In genomic region chr3:52636673-52637072, GRCh38 we compare ENCODE assay signal across 15 cellular contexts. TPM values are rescaled to one million over a fixed set of nuclear protein-coding genes. Genes with fewer than 3 reads are reported as not detected.
DNase-seq lines count a peak whose midpoint lies in the region; ATAC-seq, FAIRE-seq and TF ChIP-seq lines count a peak whose summit lies in the region.
"Had no signal": no experiment of that assay in that cellular context is flagged by ENCODE, and none has a peak within 500 bp of the region (broad histone marks: within the 10 kb centered on the region; RNA-seq: fewer than 3 reads in every experiment).

No MANE protein-coding gene starts in this region.

- H3K27me3 Mint-ChIP-seq in activated naive CD8-positive, alpha-beta T cell treated with anti-CD3 and anti-CD28 coated beads, Interleukin-2, amount 50 U/mL, for 24 hours = no peaks in the 10 kb centered on the region
- H3K27me3 Mint-ChIP-seq: CD4-positive, alpha-beta memory T cell; central memory CD8-positive, alpha-beta T cell had no signal

- no peaks in the 10 kb centered on the region for H3K9me3 Mint-ChIP-seq in activated naive CD8-positive, alpha-beta T cell treated with anti-CD3 and anti-CD28 coated beads, Interleukin-2, amount 50 U/mL, for 24 hours
- H3K9me3 Mint-ChIP-seq: activated naive CD4-positive, alpha-beta T cell treated with anti-CD3 and anti-CD28 coated beads for 36 hours; CD4-positive, alpha-beta memory T cell; central memory CD8-positive, alpha-beta T cell had no signal

- H3K4me3 Mint-ChIP-seq in activated naive CD8-positive, alpha-beta T cell treated with anti-CD3 and anti-CD28 coated beads, Interleukin-2, amount 50 U/mL, for 24 hours = no peak overlapping the region
- H3K4me3 Mint-ChIP-seq: activated naive CD4-positive, alpha-beta T cell treated with anti-CD3 and anti-CD28 coated beads for 36 hours; CD4-positive, alpha-beta memory T cell; central memory CD8-positive, alpha-beta T cell had no signal

- H3K4me3 ChIP-seq in mesendoderm (ENCODE audit: low read length) = no peak overlapping the region
- H3K4me3 ChIP-seq: thoracic aorta had no signal

- H3K9ac ChIP-seq in mesendoderm (ENCODE audit: low read length) = no peak overlapping the region

- H3K36me3 ChIP-seq in mesendoderm (ENCODE audit: control insufficient read depth, insufficient read depth, low read length) = no peaks in the 10 kb centered on the region

- no peak overlapping the region for H2AK5ac ChIP-seq in mesendoderm (ENCODE audit: low read length)

- H3K36me3 Mint-ChIP-seq in activated naive CD8-positive, alpha-beta T cell treated with anti-CD3 and anti-CD28 coated beads, Interleukin-2, amount 50 U/mL, for 24 hours (ENCODE audit: low read depth) = peaks cover 31% of the 10 kb centered on the region

- H3K27ac ChIP-seq in mesendoderm (ENCODE audit: low read depth, low read length) = no peak overlapping the region
- H3K27ac ChIP-seq: neutrophil, thoracic aorta had no signal

- ATAC-seq in SK-N-SH treated with all-trans-retinoic acid at 6 μM for 48 hours (peak; percentile 61), GM19324 (IDR thresholded peaks at IDR 0.05; ENCODE audit: low FRiP score, unreplicated experiment) (no peak)
- no peak for ATAC-seq in activated naive CD8-positive, alpha-beta T cell treated with anti-CD3 and anti-CD28 coated beads, Interleukin-2, amount 50 U/mL, for 24 hours
- ATAC-seq: Right ventricle myocardium inferior had no signal

- FAIRE-seq in G401.6 (lab: Jason Lieb, UNC) = peak; percentile 90

- no peak overlapping the region for H3K4ac ChIP-seq in mesendoderm (ENCODE audit: low read depth, low read length)

- H2BK15ac ChIP-seq in mesendoderm (replicated peaks; ENCODE audit: low read depth) = no peak overlapping the region

- H3K4me1 Mint-ChIP-seq in activated naive CD8-positive, alpha-beta T cell treated with anti-CD3 and anti-CD28 coated beads, Interleukin-2, amount 50 U/mL, for 24 hours = no peaks in the 10 kb centered on the region
- H3K4me1 Mint-ChIP-seq: central memory CD8-positive, alpha-beta T cell had no signal

- DNase-seq in NCI-H1048 (lab: John Stamatoyannopoulos, UW) (peak; percentile 6), mesendoderm (peak; percentile 12)
- DNase-seq in activated naive CD8-positive, alpha-beta T cell treated with anti-CD3 and anti-CD28 coated beads, Interleukin-2, amount 50 U/mL, for 24 hours = no peak
- DNase-seq in central memory CD4-positive, alpha-beta T cell = no peak
- DNase-seq: activated naive CD4-positive, alpha-beta T cell treated with anti-CD3 and anti-CD28 coated beads for 36 hours; CD4-positive, alpha-beta memory T cell; KG1; NCI-H510A treated with DMSO at 0.1 percent for 48 hours had no signal

- H2BK5ac ChIP-seq in mesendoderm (ENCODE audit: low read length) = no peak overlapping the region

- H3K23ac ChIP-seq in mesendoderm (ENCODE audit: low read length) = no peak overlapping the region

- H3K4me2 ChIP-seq in mesendoderm (ENCODE audit: low read length) = no peak overlapping the region

- WGBS in mesendoderm (ENCODE audit: extremely low coverage, insufficient coverage, low lambda C conversion rate) = no CpG with 5 or more reads among the region's 4 CpGs

- no peak overlapping the region for H4K8ac ChIP-seq in mesendoderm (ENCODE audit: low read depth, low read length)

- no peaks in the 10 kb centered on the region for H3K79me2 ChIP-seq in mesendoderm (ENCODE audit: control insufficient read depth, insufficient read depth, low read length)

- H3K4me1 ChIP-seq in mesendoderm (ENCODE audit: control insufficient read depth, low read depth, low read length) = no peaks in the 10 kb centered on the region

- H3K18ac ChIP-seq in mesendoderm (ENCODE audit: low read length) = no peak overlapping the region

- no peaks in the 10 kb centered on the region for H3K27me3 ChIP-seq in mesendoderm (ENCODE audit: insufficient read depth, low read length, poor library complexity)
- H3K27me3 ChIP-seq: neutrophil had no signal

- H3K27ac Mint-ChIP-seq in activated naive CD8-positive, alpha-beta T cell treated with anti-CD3 and anti-CD28 coated beads, Interleukin-2, amount 50 U/mL, for 24 hours = no peak overlapping the region
- H3K27ac Mint-ChIP-seq: activated naive CD4-positive, alpha-beta T cell treated with anti-CD3 and anti-CD28 coated beads for 36 hours had no signal

- no peak overlapping the region for H3K56ac ChIP-seq in mesendoderm (ENCODE audit: low read length)

- no peak overlapping the region for H4K5ac ChIP-seq in mesendoderm (ENCODE audit: low read length)

- H3K79me1 ChIP-seq in mesendoderm (ENCODE audit: low read length) = no peaks in the 10 kb centered on the region

- no peak overlapping the region for H2BK120ac ChIP-seq in mesendoderm (ENCODE audit: low read depth, low read length)

TF ChIP-seq in SK-N-SH treated with all-trans-retinoic acid at 6 μM for 48 hours, 23 proteins besides CTCF, POLR2A, EP300 and RAD21 (continues in another document):
- TF ChIP-seq, protein P1, sequence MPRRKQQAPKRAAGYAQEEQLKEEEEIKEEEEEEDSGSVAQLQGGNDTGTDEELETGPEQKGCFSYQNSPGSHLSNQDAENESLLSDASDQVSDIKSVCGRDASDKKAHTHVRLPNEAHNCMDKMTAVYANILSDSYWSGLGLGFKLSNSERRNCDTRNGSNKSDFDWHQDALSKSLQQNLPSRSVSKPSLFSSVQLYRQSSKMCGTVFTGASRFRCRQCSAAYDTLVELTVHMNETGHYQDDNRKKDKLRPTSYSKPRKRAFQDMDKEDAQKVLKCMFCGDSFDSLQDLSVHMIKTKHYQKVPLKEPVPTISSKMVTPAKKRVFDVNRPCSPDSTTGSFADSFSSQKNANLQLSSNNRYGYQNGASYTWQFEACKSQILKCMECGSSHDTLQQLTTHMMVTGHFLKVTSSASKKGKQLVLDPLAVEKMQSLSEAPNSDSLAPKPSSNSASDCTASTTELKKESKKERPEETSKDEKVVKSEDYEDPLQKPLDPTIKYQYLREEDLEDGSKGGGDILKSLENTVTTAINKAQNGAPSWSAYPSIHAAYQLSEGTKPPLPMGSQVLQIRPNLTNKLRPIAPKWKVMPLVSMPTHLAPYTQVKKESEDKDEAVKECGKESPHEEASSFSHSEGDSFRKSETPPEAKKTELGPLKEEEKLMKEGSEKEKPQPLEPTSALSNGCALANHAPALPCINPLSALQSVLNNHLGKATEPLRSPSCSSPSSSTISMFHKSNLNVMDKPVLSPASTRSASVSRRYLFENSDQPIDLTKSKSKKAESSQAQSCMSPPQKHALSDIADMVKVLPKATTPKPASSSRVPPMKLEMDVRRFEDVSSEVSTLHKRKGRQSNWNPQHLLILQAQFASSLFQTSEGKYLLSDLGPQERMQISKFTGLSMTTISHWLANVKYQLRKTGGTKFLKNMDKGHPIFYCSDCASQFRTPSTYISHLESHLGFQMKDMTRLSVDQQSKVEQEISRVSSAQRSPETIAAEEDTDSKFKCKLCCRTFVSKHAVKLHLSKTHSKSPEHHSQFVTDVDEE (CRISPR knock-in tag; IDR thresholded peaks at IDR 0.05) = no peak
- no peak for TF ChIP-seq TCF4 (CRISPR knock-in tag; IDR thresholded peaks at IDR 0.05; ENCODE audit: borderline replicate concordance)
- TF ChIP-seq CREB5 (CRISPR knock-in tag; IDR thresholded peaks at IDR 0.05; ENCODE audit: low read depth) = no peak
- no peak for TF ChIP-seq ZNF70 (CRISPR knock-in tag; IDR thresholded peaks at IDR 0.05)
- TF ChIP-seq ZC3H10 (CRISPR knock-in tag; IDR thresholded peaks at IDR 0.05) = no peak
- no peak for TF ChIP-seq TOX (CRISPR knock-in tag; IDR thresholded peaks at IDR 0.05; ENCODE audit: borderline replicate concordance)
- TF ChIP-seq CSRNP3 (CRISPR knock-in tag; IDR thresholded peaks at IDR 0.05) = no peak
- no peak for TF ChIP-seq ZFP30 (CRISPR knock-in tag; IDR thresholded peaks at IDR 0.05)
- TF ChIP-seq ESRRG (CRISPR knock-in tag; IDR thresholded peaks at IDR 0.05) = no peak
- TF ChIP-seq, protein P2, sequence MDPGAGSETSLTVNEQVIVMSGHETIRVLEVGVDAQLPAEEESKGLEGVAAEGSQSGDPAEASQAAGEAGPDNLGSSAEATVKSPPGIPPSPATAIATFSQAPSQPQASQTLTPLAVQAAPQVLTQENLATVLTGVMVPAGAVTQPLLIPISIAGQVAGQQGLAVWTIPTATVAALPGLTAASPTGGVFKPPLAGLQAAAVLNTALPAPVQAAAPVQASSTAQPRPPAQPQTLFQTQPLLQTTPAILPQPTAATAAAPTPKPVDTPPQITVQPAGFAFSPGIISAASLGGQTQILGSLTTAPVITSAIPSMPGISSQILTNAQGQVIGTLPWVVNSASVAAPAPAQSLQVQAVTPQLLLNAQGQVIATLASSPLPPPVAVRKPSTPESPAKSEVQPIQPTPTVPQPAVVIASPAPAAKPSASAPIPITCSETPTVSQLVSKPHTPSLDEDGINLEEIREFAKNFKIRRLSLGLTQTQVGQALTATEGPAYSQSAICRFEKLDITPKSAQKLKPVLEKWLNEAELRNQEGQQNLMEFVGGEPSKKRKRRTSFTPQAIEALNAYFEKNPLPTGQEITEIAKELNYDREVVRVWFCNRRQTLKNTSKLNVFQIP (CRISPR knock-in tag; IDR thresholded peaks at IDR 0.05; ENCODE audit: borderline replicate concordance, low read depth) = no peak
- no peak for TF ChIP-seq ZNF565 (CRISPR knock-in tag; conservative IDR thresholded peaks at IDR 0.05; ENCODE audit: low read depth)

RNA-seq across cellular contexts. Expression of gene PBRM1, which starts 49.0 kb away (rescaled TPM):
- 56.0 TPM for polyA plus RNA-seq in mesendoderm (2013, experiment 1 of 2)
- polyA plus RNA-seq in mesendoderm (2013, experiment 2 of 2) = 55.8 TPM

RNA-seq across cellular contexts. Expression of gene GNL3, which starts 49.2 kb away (rescaled TPM):
- 356 TPM for polyA plus RNA-seq in mesendoderm (2013, experiment 1 of 2)
- polyA plus RNA-seq in mesendoderm (2013, experiment 2 of 2) = 367 TPM

Comparison
In these comparisons a context has a peak if more than half of its experiments do, and no peak if none do; other contexts are left out.
1. DNase-seq: peak in NCI-H1048 (single experiment) and mesendoderm (single experiment); none in activated naive CD8-positive, alpha-beta T cell treated with anti-CD3 and anti-CD28 coated beads, Interleukin-2, amount 50 U/mL, for 24 hours (single experiment) and central memory CD4-positive, alpha-beta T cell (single experiment).